ENCODE assay signal across 19 cellular contexts in the genomic region with DNA sequence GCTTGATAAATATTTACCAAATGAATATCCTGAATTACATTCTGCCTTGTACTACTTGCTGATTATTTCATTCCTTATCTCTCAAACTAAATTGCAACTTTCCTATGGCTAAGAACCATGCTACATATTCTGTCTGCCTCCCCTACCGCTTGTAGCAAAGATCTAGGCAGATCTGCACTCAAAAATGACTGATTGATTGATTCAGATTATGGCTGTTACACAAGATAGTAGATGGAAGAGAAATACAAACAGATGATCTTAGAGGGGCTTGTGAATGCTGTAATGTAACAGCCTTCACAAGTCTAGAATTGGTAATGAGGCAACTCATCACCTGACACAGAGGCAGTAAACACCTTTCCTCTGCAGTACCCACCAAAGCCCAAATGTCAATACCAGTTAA.
"Had no signal": no experiment of that assay in that cellular context is flagged by ENCODE, and none has a peak within 500 bp of the region (broad histone marks: within the 10 kb centered on the region; RNA-seq: fewer than 3 reads in every experiment).

No MANE protein-coding gene starts in this region.

- H3K27ac ChIP-seq: neural progenitor cell, neutrophil, ovary, pancreas, parathyroid adenoma, prostate gland, psoas muscle, right atrium auricular region, right lobe of liver, sigmoid colon, skin epidermis, spleen had no signal

- H3K36me3 ChIP-seq: neural progenitor cell, neutrophil, ovary, pancreas, prostate gland, right atrium auricular region, right lobe of liver, sigmoid colon, spleen had no signal

- H3K4me3 ChIP-seq: neural progenitor cell, ovary, pancreas, prostate gland, psoas muscle, right atrium auricular region, right lobe of liver, sigmoid colon, skin epidermis, smooth muscle cell, spleen had no signal

- ATAC-seq: naive thymus-derived CD4-positive, alpha-beta T cell; naive thymus-derived CD8-positive, alpha-beta T cell; natural killer cell; natural killer cell treated with Interleukin-12 subunit alpha and Interleukin-12 subunit beta and Interleukin-15 and Interleukin-18, amount 100 ng/mL, for 72 hours; pancreas; psoas muscle; right cardiac atrium; right lobe of liver; sciatic nerve had no signal

- H3K79me2 ChIP-seq: parathyroid adenoma had no signal

- H3K27me3 ChIP-seq: neural progenitor cell, neutrophil, ovary, pancreas, right atrium auricular region, right lobe of liver, sigmoid colon, spleen had no signal

- H3K9me3 ChIP-seq: neutrophil, ovary, pancreas, prostate gland, psoas muscle, right atrium auricular region, right lobe of liver had no signal

- H3K9ac ChIP-seq: neural progenitor cell, parathyroid adenoma had no signal

- H3K4me2 ChIP-seq: neural progenitor cell, smooth muscle cell had no signal

- H2AFZ ChIP-seq: neural progenitor cell, parathyroid adenoma had no signal
